Comparison of ENCODE assay signal across 8 cellular contexts in the genomic region with DNA sequence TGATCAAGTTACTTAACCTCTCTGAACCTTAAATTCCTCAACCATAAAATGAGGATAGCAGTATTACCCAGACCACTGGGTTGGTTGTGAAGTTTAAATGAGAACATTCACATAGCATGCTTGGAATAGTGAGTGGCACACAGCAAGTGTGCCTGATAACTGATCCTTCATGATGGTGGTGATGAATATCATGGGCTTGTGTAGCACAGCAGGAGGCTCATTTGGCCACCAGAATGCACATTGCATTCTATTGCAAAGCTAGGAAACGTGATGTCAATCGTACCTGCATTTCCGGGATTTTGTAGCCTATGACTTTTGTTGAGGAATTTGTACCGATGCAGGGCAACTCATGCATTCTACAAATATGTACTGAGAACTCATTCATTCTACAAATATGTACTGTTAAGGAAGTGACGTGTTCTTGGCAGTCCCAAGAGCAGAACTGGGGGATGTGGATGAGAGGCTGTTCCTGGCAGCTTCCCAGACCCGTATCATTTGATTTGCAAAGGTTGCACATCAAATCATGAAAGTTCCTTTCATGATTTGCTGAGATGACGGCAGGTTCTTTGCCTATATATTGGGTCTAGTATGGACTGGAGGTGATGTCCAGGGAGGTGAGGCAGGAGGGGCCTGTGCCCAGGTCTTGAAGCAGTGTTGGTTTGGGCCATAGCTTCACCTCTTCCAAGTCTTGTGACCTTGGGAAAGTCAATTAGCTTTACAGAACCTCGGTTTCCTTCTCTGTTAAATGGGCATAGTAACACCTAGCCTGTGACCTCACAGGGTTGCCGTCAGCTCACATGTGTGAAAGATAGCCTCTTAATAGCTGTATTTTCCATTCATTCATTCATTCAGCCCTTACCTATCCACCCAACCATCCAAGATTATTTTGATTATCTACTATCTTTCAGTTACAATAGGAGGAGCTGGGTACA.
DNase-seq lines count a peak whose midpoint lies in the region; ATAC-seq and TF ChIP-seq lines count a peak whose summit lies in the region.
"Had no signal": no experiment of that assay in that cellular context is flagged by ENCODE, and none has a peak within 500 bp of the region (broad histone marks: within the 10 kb centered on the region; RNA-seq: fewer than 3 reads in every experiment).

No MANE protein-coding gene starts in this region.

- WGBS in adrenal gland, 4 donors, result 47 to 55% (median 50%) methylated on average over 9 of the region's 9 CpGs
- 78% methylated on average over 9 of the region's 9 CpGs for WGBS in hepatocyte (ENCODE audit: low lambda C conversion rate, missing lambda C conversion rate)
- 41% methylated on average over 9 of the region's 9 CpGs for WGBS in suprapubic skin

- no peak overlapping the region for H2AFZ ChIP-seq in hepatocyte

- H3K27me3 ChIP-seq in adrenal gland, result no peaks in the 10 kb centered on the region
- H3K27me3 ChIP-seq in hepatocyte, result no peaks in the 10 kb centered on the region
- no peaks in the 10 kb centered on the region for H3K27me3 ChIP-seq in suprapubic skin
- H3K27me3 ChIP-seq: dorsolateral prefrontal cortex had no signal

- TF ChIP-seq CTCF in adrenal gland (IDR thresholded peaks at IDR 0.05) (no peak), hepatocyte (IDR thresholded peaks at IDR 0.05; ENCODE audit: poor library complexity) (no peak), suprapubic skin (IDR thresholded peaks at IDR 0.05) (no peak)

- no peaks in the 10 kb centered on the region for H3K79me2 ChIP-seq in hepatocyte

- peak; percentile 98 for DNase-seq in HS-5 (ENCODE audit: low read depth)
- DNase-seq in adrenal gland, result peak in 6 of 7 donors; percentile 61 to 82 (median 72)
- peak; percentile 70 for DNase-seq in hepatocyte (ENCODE audit: low spot score)
- DNase-seq in suprapubic skin (ENCODE audit: low spot score in 2 of 2), result no peak
- DNase-seq in NCI-H2171 (lab: John Stamatoyannopoulos, UW), result no peak
- no peak for DNase-seq in NCI-H146 (lab: John Stamatoyannopoulos, UW)
- DNase-seq: dorsolateral prefrontal cortex had no signal

- H3K9me2 ChIP-seq in hepatocyte (replicated peaks; ENCODE audit: insufficient read depth), result no peaks in the 10 kb centered on the region

- intact Hi-C loops in adrenal gland (cut with DNase I), result no loop called here

- TF ChIP-seq POLR2A in adrenal gland (IDR thresholded peaks at IDR 0.05), result no peak
- no peak for TF ChIP-seq POLR2A in suprapubic skin (IDR thresholded peaks at IDR 0.05)

- no peak overlapping the region for H3K4me3 ChIP-seq in adrenal gland
- H3K4me3 ChIP-seq in hepatocyte, result no peak overlapping the region
- H3K4me3 ChIP-seq in suprapubic skin, result no peak overlapping the region
- H3K4me3 ChIP-seq: dorsolateral prefrontal cortex had no signal

- H3K9me3 ChIP-seq in adrenal gland (replicated peaks in 1 of 3) (no peaks in the 10 kb centered on the region), hepatocyte (ENCODE audit: low read depth) (no peaks in the 10 kb centered on the region), suprapubic skin (no peaks in the 10 kb centered on the region)

- H3K27ac ChIP-seq in adrenal gland (peak overlapping the region in 4 of 5 donors; percentile 6 to 86 (median 54)), hepatocyte (peak overlapping the region; percentile 85), suprapubic skin (peak overlapping the region; percentile 68)

- H3K4me1 ChIP-seq in adrenal gland (replicated peaks in 1 of 2), result peaks cover 7 to 18% of the 10 kb centered on the region in 2 donors
- peaks cover 16% of the 10 kb centered on the region for H3K4me1 ChIP-seq in hepatocyte (ENCODE audit: insufficient read depth)
- peaks cover 33% of the 10 kb centered on the region for H3K4me1 ChIP-seq in suprapubic skin

- ATAC-seq in GM21447 (IDR thresholded peaks at IDR 0.05; ENCODE audit: unreplicated experiment), result no peak

- H3K4me2 ChIP-seq in hepatocyte, result peak overlapping the region; percentile 53

- H3K36me3 ChIP-seq in adrenal gland (replicated peaks in 1 of 2) (no peaks in the 10 kb centered on the region), hepatocyte (replicated peaks; ENCODE audit: insufficient read depth, low read depth) (no peaks in the 10 kb centered on the region), suprapubic skin (no peaks in the 10 kb centered on the region)

- TF ChIP-seq EP300 in suprapubic skin (IDR thresholded peaks at IDR 0.05), result no peak

- no peaks in the 10 kb centered on the region for H4K20me1 ChIP-seq in hepatocyte (ENCODE audit: insufficient read depth, poor library complexity, severe bottlenecking)

Comparison
In these comparisons a context has a peak if more than half of its experiments do, and no peak if none do; other contexts are left out.
1. DNase-seq: peak in HS-5 (single experiment), adrenal gland (6 of 7) and hepatocyte (single experiment); none in suprapubic skin (0 of 2), NCI-H2171 (single experiment) and NCI-H146 (single experiment).
2. Peak in every context shown above with its lines, with median percentiles within 50 percentile points of each other: H3K27ac ChIP-seq.